In genomic region chr9:136399176-136400037, GRCh38 we compare ENCODE assay signal across 8 cellular contexts. TPM values are rescaled to one million over a fixed set of nuclear protein-coding genes. Genes with fewer than 3 reads are reported as not detected.
DNase-seq lines count a peak whose midpoint lies in the region; ATAC-seq and TF ChIP-seq lines count a peak whose summit lies in the region.

No MANE protein-coding gene starts in this region.

- no peaks in the 10 kb centered on the region for H3K9me3 Mint-ChIP-seq in CD4-positive, alpha-beta memory T cell

- no peaks in the 10 kb centered on the region for H3K27me3 Mint-ChIP-seq in CD4-positive, alpha-beta memory T cell

- intact Hi-C loops in CD4-positive, alpha-beta memory T cell (cut with micrococcal nuclease): loop anchor here (1.0 to 10.0 kb wide), 6 partner anchors 11 to 145 kb away; partner anchors contain the start of genes DNLZ, ENTR1, INPP5E and NOTCH1
- intact Hi-C loops in left ventricle myocardium inferior (cut with micrococcal nuclease): no loop called here

- peaks cover 5 to 25% of the 10 kb centered on the region in 2 donors for H3K36me3 Mint-ChIP-seq in CD4-positive, alpha-beta memory T cell

- ATAC-seq in GM21528 (IDR thresholded peaks at IDR 0.05; ENCODE audit: low FRiP score, unreplicated experiment): peak; percentile 18
- ATAC-seq in HG03342 (IDR thresholded peaks at IDR 0.05; ENCODE audit: unreplicated experiment): no peak

- peak overlapping the region; percentile 83 to 90 (median 88) for H3K4me3 Mint-ChIP-seq in CD4-positive, alpha-beta memory T cell

- peaks cover 21 to 42% (median 32%) of the 10 kb centered on the region in 4 donors for H3K4me1 Mint-ChIP-seq in CD4-positive, alpha-beta memory T cell

- H3K9me3 ChIP-seq in CD4-positive, alpha-beta memory T cell (ENCODE audit: control insufficient read depth in 1 of 2, low read length in 2 of 2): no peaks in the 10 kb centered on the region
- H3K9me3 ChIP-seq in left ventricle myocardium inferior (replicated peaks): no peaks in the 10 kb centered on the region

- peaks cover 43% of the 10 kb centered on the region for H3K4me1 ChIP-seq in CD4-positive, alpha-beta memory T cell (ENCODE audit: insufficient read depth, low read length)
- peaks cover 25% of the 10 kb centered on the region for H3K4me1 ChIP-seq in left ventricle myocardium inferior

- peak; percentile 19 to 68 (median 24) for DNase-seq in CD4-positive, alpha-beta memory T cell
- DNase-seq in NAMALWA (ENCODE audit: low spot score) (peak; percentile 56), left ventricle myocardium inferior (no peak), retinal pigment epithelial cell (ENCODE audit: low read depth) (no peak), GF-D8 (lab: John Stamatoyannopoulos, UW) (no peak)
- DNase-seq in activated effector memory CD4-positive, alpha-beta T cell treated with Interleukin-2 at 50 U/mL for 16 hours: peak; percentile 7

- peak overlapping the region; percentile 55 for H3K27ac ChIP-seq in CD4-positive, alpha-beta memory T cell (ENCODE audit: low read depth, low read length)
- H3K27ac ChIP-seq in left ventricle myocardium inferior (replicated peaks): peak overlapping the region; percentile 72

- CTCF ChIA-PET in CD4-positive, alpha-beta memory T cell (lab: Charles Lee; ENCODE audit: partially characterized antibody): interaction anchor here (0.9 to 3.0 kb wide), 3 partner anchors 9 to 12 kb away, joined by 3 to 20 read pairs (median 3); partner anchors contain the start of genes ENTR1 and PMPCA

- H3K36me3 ChIP-seq in CD4-positive, alpha-beta memory T cell (ENCODE audit: insufficient read depth, low read length): peaks cover 29% of the 10 kb centered on the region
- peaks cover 45% of the 10 kb centered on the region for H3K36me3 ChIP-seq in left ventricle myocardium inferior

- POLR2A ChIA-PET in CD4-positive, alpha-beta memory T cell (lab: Charles Lee; ENCODE audit: partially characterized antibody): interaction anchor here (0.5 to 4.3 kb wide), 3 partner anchors 10 to 36 kb away, joined by 3 to 36 read pairs (median 27); partner anchors contain the start of genes DNLZ, ENTR1 and PMPCA

- H3K4me3 ChIP-seq in CD4-positive, alpha-beta memory T cell (ENCODE audit: low read length in 2 of 2): peak overlapping the region in 1 of 2 donors; percentile 57
- H3K4me3 ChIP-seq in left ventricle myocardium inferior (peak overlapping the region; percentile 88), retinal pigment epithelial cell (ENCODE audit: low read length) (peak overlapping the region; percentile 82)

- TF ChIP-seq CTCF in left ventricle myocardium inferior (IDR thresholded peaks at IDR 0.05; ENCODE audit: borderline replicate concordance): no peak
- TF ChIP-seq CTCF in retinal pigment epithelial cell (conservative IDR thresholded peaks at IDR 0.05; ENCODE audit: low read depth, low read length): no peak

- H3K27ac Mint-ChIP-seq in CD4-positive, alpha-beta memory T cell: peak overlapping the region; percentile 30 to 93 (median 79)

- no peaks in the 10 kb centered on the region for H3K27me3 ChIP-seq in CD4-positive, alpha-beta memory T cell (ENCODE audit: insufficient read depth, low read length)
- no peaks in the 10 kb centered on the region for H3K27me3 ChIP-seq in left ventricle myocardium inferior (ENCODE audit: low read depth)

RNA-seq across cellular contexts. Expression of gene SNAPC4, which starts 0.6 kb away (rescaled TPM):
- 10 to 100 TPM; 13.1 to 15.4 TPM for total RNA-seq in CD4-positive, alpha-beta memory T cell
- polyA plus RNA-seq in CD4-positive, alpha-beta memory T cell: 1 to 10 TPM in 1 of 2 donors, under 1 TPM in 1; 0.35 to 2.1 TPM
- total RNA-seq in left ventricle myocardium inferior: 5.2 TPM

RNA-seq across cellular contexts. Expression of gene ENTR1, which starts 11.0 kb away (rescaled TPM):
- total RNA-seq in CD4-positive, alpha-beta memory T cell: 10 to 100 TPM; 82.9 to 85.9 TPM
- 10 to 100 TPM in 1 of 2 donors, 1 to 10 TPM in 1; 8.3 to 12.7 TPM for polyA plus RNA-seq in CD4-positive, alpha-beta memory T cell
- total RNA-seq in left ventricle myocardium inferior: 20.1 TPM

RNA-seq across cellular contexts. Expression of gene PMPCA, which starts 11.1 kb away (rescaled TPM):
- total RNA-seq in CD4-positive, alpha-beta memory T cell: 10 to 100 TPM; 71.8 to 73.3 TPM
- 10 to 100 TPM; 44.2 to 45.2 TPM for polyA plus RNA-seq in CD4-positive, alpha-beta memory T cell
- total RNA-seq in left ventricle myocardium inferior: 80.9 TPM

RNA-seq across cellular contexts. Expression of gene CARD9, which starts 25.9 kb away (rescaled TPM):
- 1 to 10 TPM in 1 of 2 experiments, under 1 TPM in 1; 0.70 to 1.2 TPM for total RNA-seq in CD4-positive, alpha-beta memory T cell
- polyA plus RNA-seq in CD4-positive, alpha-beta memory T cell: under 1 TPM in 1 of 2 donors, not detected in 1; 0.41 TPM
- 1.2 TPM for total RNA-seq in left ventricle myocardium inferior

RNA-seq across cellular contexts. Expression of gene DNLZ, which starts 35.9 kb away (rescaled TPM):
- total RNA-seq in CD4-positive, alpha-beta memory T cell: 10 to 100 TPM; 26.0 to 32.3 TPM
- polyA plus RNA-seq in CD4-positive, alpha-beta memory T cell: 10 to 100 TPM; 71.3 to 86.1 TPM
- 37.6 TPM for total RNA-seq in left ventricle myocardium inferior

Comparison
In these comparisons a context has a peak if more than half of its experiments do, and no peak if none do; other contexts are left out.
1. DNase-seq: peak in CD4-positive, alpha-beta memory T cell (5 of 5), NAMALWA (single experiment) and activated effector memory CD4-positive, alpha-beta T cell treated with Interleukin-2 at 50 U/mL for 16 hours (single experiment); none in left ventricle myocardium inferior (single experiment), retinal pigment epithelial cell (single experiment) and GF-D8 (single experiment).